ENCODE assay signal across 26 cellular contexts in the genomic region with DNA sequence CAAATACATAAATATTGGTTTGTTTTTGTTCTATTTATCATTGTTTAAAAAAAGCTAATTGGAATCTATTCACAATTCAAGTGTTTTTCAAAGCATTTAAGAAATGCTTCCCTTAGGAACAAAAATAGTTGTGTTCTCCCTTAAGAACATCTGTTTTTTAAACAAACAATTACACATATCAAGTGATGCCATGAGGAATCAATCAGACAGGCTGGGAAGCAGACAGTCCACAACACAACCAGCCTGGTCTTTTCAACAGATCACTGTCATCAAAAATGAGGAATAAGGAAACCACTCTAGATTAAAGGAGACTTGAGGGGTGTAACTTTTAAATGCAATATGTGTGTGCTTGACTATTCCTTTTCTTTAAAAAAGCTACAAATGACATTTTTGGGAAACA. TPM values are rescaled to one million over a fixed set of nuclear protein-coding genes. Genes with fewer than 3 reads are reported as not detected.
A peak's percentile ranks its signal among the peaks of the same experiment; 100 is the strongest.
DNase-seq lines count a peak whose midpoint lies in the region; ATAC-seq, FAIRE-seq and TF ChIP-seq lines count a peak whose summit lies in the region.
"Had no signal": no experiment of that assay in that cellular context is flagged by ENCODE, and none has a peak within 500 bp of the region (broad histone marks: within the 10 kb centered on the region; RNA-seq: fewer than 3 reads in every experiment).

No MANE protein-coding gene starts in this region.

- CTCF ChIA-PET in WTC11 (lab: Charles Lee), result no interaction called here

- no peaks in the 10 kb centered on the region for H3K4me1 Mint-ChIP-seq in WTC11

- no peak overlapping the region for H3K9ac ChIP-seq in adipocyte (ENCODE audit: low read length)
- H3K9ac ChIP-seq: GM23248 had no signal

- H3K9me3 ChIP-seq in adipocyte (ENCODE audit: control insufficient read depth, low read length), result no peaks in the 10 kb centered on the region
- H3K9me3 ChIP-seq: A549 had no signal

- DNase-seq in adipocyte (ENCODE audit: low read depth) (peak; percentile 66), fibroblast of mammary gland (ENCODE audit: low read depth) (peak; percentile 18), frontal cortex (ENCODE audit: low spot score in 2 of 2) (no peak), NCI-H1436 treated with DMSO at 0.1 percent for 48 hours (lab: John Stamatoyannopoulos, UW) (no peak), WTC11 (ENCODE audit: low spot score) (no peak), AML-193 (lab: John Stamatoyannopoulos, UW) (no peak)
- DNase-seq: 8988T; ACHN; C1 segment of cervical spinal cord; Calu3; CD4-positive, alpha-beta memory T cell; COR-L47; DMS53; DMS79 treated with DMSO at 0.1 percent for 48 hours; GF-D8; H7; HCEC 1CT had no signal

- ATAC-seq in WTC11, result no peak
- ATAC-seq in GM19397 (IDR thresholded peaks at IDR 0.05; ENCODE audit: unreplicated experiment), result no peak
- ATAC-seq: A549 had no signal

- no peak for TF ChIP-seq CTCF in fibroblast of mammary gland (conservative IDR thresholded peaks at IDR 0.05; ENCODE audit: control insufficient read depth, insufficient read depth, low read depth, low read length)
- no peak for TF ChIP-seq CTCF in WTC11 (IDR thresholded peaks at IDR 0.05)

- no peaks in the 10 kb centered on the region for H3K9me3 Mint-ChIP-seq in WTC11

- no peaks in the 10 kb centered on the region for H3K27me3 ChIP-seq in adipocyte (replicated peaks; ENCODE audit: control insufficient read depth, insufficient read depth, low read length)

- POLR2A ChIA-PET in WTC11 (lab: Charles Lee), result no interaction called here

- peaks cover 31% of the 10 kb centered on the region for H3K36me3 ChIP-seq in adipocyte (ENCODE audit: control insufficient read depth, insufficient read depth, low read length, severe bottlenecking)

- H3K4me3 ChIP-seq in adipocyte (ENCODE audit: low read length), result no peak overlapping the region
- H3K4me3 ChIP-seq in fibroblast of mammary gland (ENCODE audit: control insufficient read depth, low read depth, low read length), result no peak overlapping the region
- H3K4me3 ChIP-seq: A549, GM23248 had no signal

- H3K4me3 Mint-ChIP-seq in WTC11, result no peak overlapping the region
- H3K4me3 Mint-ChIP-seq: CD4-positive, alpha-beta memory T cell had no signal

- no peaks in the 10 kb centered on the region for H3K4me1 ChIP-seq in adipocyte (ENCODE audit: control insufficient read depth, insufficient read depth, low read length)
- H3K4me1 ChIP-seq: A549 had no signal

- H3K36me3 Mint-ChIP-seq in WTC11, result no peaks in the 10 kb centered on the region

- H3K27ac Mint-ChIP-seq in WTC11, result no peak overlapping the region
- H3K27ac Mint-ChIP-seq: CD4-positive, alpha-beta memory T cell had no signal

- FAIRE-seq in endometrium (lab: Jason Lieb, UNC) (peak; percentile 23), frontal cortex (lab: Jason Lieb, UNC) (peak; percentile 40)
- FAIRE-seq: A549, GM12891, GM18507, H1 had no signal

- H3K27me3 Mint-ChIP-seq in WTC11 (ENCODE audit: low read depth), result no peaks in the 10 kb centered on the region
- H3K27me3 Mint-ChIP-seq: CD4-positive, alpha-beta memory T cell had no signal

TF ChIP-seq in WTC11, 78 proteins besides CTCF, POLR2A, EP300 and RAD21:
- TF ChIP-seq, protein P1, sequence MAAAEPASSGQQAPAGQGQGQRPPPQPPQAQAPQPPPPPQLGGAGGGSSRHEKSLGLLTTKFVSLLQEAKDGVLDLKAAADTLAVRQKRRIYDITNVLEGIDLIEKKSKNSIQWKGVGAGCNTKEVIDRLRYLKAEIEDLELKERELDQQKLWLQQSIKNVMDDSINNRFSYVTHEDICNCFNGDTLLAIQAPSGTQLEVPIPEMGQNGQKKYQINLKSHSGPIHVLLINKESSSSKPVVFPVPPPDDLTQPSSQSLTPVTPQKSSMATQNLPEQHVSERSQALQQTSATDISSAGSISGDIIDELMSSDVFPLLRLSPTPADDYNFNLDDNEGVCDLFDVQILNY (CRISPR knock-in tag; IDR thresholded peaks at IDR 0.05), result no peak
- TF ChIP-seq GRHL2 (CRISPR knock-in tag; IDR thresholded peaks at IDR 0.05; ENCODE audit: insufficient replicate concordance, severe bottlenecking), result no peak
- TF ChIP-seq, protein P2, sequence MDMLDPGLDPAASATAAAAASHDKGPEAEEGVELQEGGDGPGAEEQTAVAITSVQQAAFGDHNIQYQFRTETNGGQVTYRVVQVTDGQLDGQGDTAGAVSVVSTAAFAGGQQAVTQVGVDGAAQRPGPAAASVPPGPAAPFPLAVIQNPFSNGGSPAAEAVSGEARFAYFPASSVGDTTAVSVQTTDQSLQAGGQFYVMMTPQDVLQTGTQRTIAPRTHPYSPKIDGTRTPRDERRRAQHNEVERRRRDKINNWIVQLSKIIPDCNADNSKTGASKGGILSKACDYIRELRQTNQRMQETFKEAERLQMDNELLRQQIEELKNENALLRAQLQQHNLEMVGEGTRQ (CRISPR knock-in tag; IDR thresholded peaks at IDR 0.05), result no peak
- TF ChIP-seq, protein P3, sequence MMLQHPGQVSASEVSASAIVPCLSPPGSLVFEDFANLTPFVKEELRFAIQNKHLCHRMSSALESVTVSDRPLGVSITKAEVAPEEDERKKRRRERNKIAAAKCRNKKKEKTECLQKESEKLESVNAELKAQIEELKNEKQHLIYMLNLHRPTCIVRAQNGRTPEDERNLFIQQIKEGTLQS (CRISPR knock-in tag; conservative IDR thresholded peaks at IDR 0.05), result no peak
- no peak for TF ChIP-seq ESRRA (CRISPR knock-in tag; IDR thresholded peaks at IDR 0.05; ENCODE audit: borderline replicate concordance)
- TF ChIP-seq FOXJ3 (CRISPR knock-in tag; IDR thresholded peaks at IDR 0.05; ENCODE audit: borderline replicate concordance), result no peak
- TF ChIP-seq, protein P4, sequence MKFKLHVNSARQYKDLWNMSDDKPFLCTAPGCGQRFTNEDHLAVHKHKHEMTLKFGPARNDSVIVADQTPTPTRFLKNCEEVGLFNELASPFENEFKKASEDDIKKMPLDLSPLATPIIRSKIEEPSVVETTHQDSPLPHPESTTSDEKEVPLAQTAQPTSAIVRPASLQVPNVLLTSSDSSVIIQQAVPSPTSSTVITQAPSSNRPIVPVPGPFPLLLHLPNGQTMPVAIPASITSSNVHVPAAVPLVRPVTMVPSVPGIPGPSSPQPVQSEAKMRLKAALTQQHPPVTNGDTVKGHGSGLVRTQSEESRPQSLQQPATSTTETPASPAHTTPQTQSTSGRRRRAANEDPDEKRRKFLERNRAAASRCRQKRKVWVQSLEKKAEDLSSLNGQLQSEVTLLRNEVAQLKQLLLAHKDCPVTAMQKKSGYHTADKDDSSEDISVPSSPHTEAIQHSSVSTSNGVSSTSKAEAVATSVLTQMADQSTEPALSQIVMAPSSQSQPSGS (CRISPR knock-in tag; IDR thresholded peaks at IDR 0.05; ENCODE audit: borderline replicate concordance, low read depth), result no peak
- no peak for TF ChIP-seq FOXP1 (CRISPR knock-in tag; IDR thresholded peaks at IDR 0.05; ENCODE audit: borderline replicate concordance)
- TF ChIP-seq, protein P5, sequence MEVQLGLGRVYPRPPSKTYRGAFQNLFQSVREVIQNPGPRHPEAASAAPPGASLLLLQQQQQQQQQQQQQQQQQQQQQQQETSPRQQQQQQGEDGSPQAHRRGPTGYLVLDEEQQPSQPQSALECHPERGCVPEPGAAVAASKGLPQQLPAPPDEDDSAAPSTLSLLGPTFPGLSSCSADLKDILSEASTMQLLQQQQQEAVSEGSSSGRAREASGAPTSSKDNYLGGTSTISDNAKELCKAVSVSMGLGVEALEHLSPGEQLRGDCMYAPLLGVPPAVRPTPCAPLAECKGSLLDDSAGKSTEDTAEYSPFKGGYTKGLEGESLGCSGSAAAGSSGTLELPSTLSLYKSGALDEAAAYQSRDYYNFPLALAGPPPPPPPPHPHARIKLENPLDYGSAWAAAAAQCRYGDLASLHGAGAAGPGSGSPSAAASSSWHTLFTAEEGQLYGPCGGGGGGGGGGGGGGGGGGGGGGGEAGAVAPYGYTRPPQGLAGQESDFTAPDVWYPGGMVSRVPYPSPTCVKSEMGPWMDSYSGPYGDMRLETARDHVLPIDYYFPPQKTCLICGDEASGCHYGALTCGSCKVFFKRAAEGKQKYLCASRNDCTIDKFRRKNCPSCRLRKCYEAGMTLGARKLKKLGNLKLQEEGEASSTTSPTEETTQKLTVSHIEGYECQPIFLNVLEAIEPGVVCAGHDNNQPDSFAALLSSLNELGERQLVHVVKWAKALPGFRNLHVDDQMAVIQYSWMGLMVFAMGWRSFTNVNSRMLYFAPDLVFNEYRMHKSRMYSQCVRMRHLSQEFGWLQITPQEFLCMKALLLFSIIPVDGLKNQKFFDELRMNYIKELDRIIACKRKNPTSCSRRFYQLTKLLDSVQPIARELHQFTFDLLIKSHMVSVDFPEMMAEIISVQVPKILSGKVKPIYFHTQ (CRISPR knock-in tag; IDR thresholded peaks at IDR 0.05), result no peak
- no peak for TF ChIP-seq HMGA2 (CRISPR knock-in tag; IDR thresholded peaks at IDR 0.05)
TF ChIP-seq in WTC11: peak in this region for 0.

RNA-seq across cellular contexts. Expression of a gene that starts 25.5 kb away (rescaled TPM):
- total RNA-seq in frontal cortex (37.1 TPM), WTC11 (2021) (10.6 to 10.9 TPM (median 10.7 TPM) in 3 replicates)

RNA-seq across cellular contexts. Expression of a gene that starts 37.4 kb away (rescaled TPM):
- total RNA-seq in frontal cortex (under 0.01 TPM), WTC11 (2021) (not detected in 3 replicates)
- total RNA-seq: Daoy, G401, H1, H7 had no signal

Comparison
In these comparisons a context has a peak if more than half of its experiments do, and no peak if none do; other contexts are left out.
1. DNase-seq: peak in adipocyte (single experiment) and fibroblast of mammary gland (single experiment); none in frontal cortex (0 of 2), NCI-H1436 treated with DMSO at 0.1 percent for 48 hours (single experiment), WTC11 (single experiment) and AML-193 (0 of 2).